ENCODE assay signal across 18 cellular contexts in the genomic region with DNA sequence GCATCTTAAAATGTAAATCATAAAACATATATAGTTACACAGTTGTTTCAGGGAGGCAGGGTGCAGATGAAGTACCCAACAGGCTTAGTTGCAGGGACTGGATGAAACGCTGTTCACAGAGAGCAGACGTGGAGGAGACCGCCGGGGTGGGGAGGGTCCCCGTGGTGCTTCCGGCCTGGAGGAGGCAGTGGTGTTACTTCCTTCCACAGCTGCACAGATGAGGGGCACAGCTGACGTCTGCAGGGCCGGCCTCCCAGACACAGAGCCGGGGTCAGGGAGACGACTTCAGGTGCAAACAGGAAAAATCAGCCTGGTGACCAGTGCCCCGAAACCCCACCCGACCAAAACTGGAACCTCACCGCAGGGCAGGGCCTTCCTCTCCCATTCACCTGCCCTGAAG. TPM values are rescaled to one million over a fixed set of nuclear protein-coding genes. Genes with fewer than 3 reads are reported as not detected.
A peak's percentile ranks its signal among the peaks of the same experiment; 100 is the strongest.
DNase-seq lines count a peak whose midpoint lies in the region; ATAC-seq, FAIRE-seq and TF ChIP-seq lines count a peak whose summit lies in the region.
"Had no signal": no experiment of that assay in that cellular context is flagged by ENCODE, and none has a peak within 500 bp of the region (broad histone marks: within the 10 kb centered on the region; RNA-seq: fewer than 3 reads in every experiment).

No MANE protein-coding gene starts in this region.

- CTCF ChIA-PET in activated CD4-positive, alpha-beta T cell treated with anti-CD3 and anti-CD28 coated beads, Interleukin-2, amount 10 ng/mL, durations not matched to agents 7 days and 5 days (lab: Charles Lee), result interaction anchor here (0.6 kb wide), 1 partner anchor 174 kb away, joined by 4 read pairs; no protein-coding TSS in a partner anchor
- CTCF ChIA-PET in WTC11 (lab: Charles Lee), result interaction anchor here (1.3 to 3.2 kb wide), 2 partner anchors 15 to 65 kb away, joined by 4 to 14 read pairs; no protein-coding TSS in a partner anchor

- DNase-seq in activated CD4-positive, alpha-beta T cell treated with anti-CD3 and anti-CD28 coated beads, Interleukin-2, amount 10 ng/mL, durations not matched to agents 7 days and 5 days, result no peak
- DNase-seq in activated CD4-positive, alpha-beta T cell treated with anti-CD3 and anti-CD28 coated beads, Interleukin-2, amount 50 U/mL, for 4 hours, result no peak
- DNase-seq in NAMALWA (ENCODE audit: low spot score) (peak; percentile 81), NCI-H2196 (lab: John Stamatoyannopoulos, UW; ENCODE audit: unreplicated experiment) (no peak), WTC11 (ENCODE audit: low spot score) (no peak), HTR-8/SVneo (ENCODE audit: insufficient read length, low spot score) (no peak)
- DNase-seq in activated naive CD8-positive, alpha-beta T cell treated with anti-CD3 and anti-CD28 coated beads, Interleukin-2, amount 10 ng/mL, durations not matched to agents 7 days and 5 days, result no peak
- DNase-seq in stimulated activated naive B cell treated with anti-CD40 and anti-IgM and Interleukin-4, amounts not matched to agents 10 μg/mL and 1 μg/mL and 100 μg/mL, for 72 hours, result no peak
- DNase-seq: effector CD8-positive, alpha-beta T cell; left colon; NCI-H2081 treated with DMSO at 0.1 percent for 48 hours; posterior cingulate gyrus had no signal

- H3K4me3 Mint-ChIP-seq in activated CD4-positive, alpha-beta T cell treated with anti-CD3 and anti-CD28 coated beads, Interleukin-2, amount 10 ng/mL, durations not matched to agents 7 days and 5 days, result no peak overlapping the region
- peak overlapping the region; percentile 28 for H3K4me3 Mint-ChIP-seq in activated naive CD8-positive, alpha-beta T cell treated with anti-CD3 and anti-CD28 coated beads, Interleukin-2, amount 10 ng/mL, durations not matched to agents 7 days and 5 days
- peak overlapping the region in 1 of 2 donors; percentile 16 for H3K4me3 Mint-ChIP-seq in stimulated activated naive B cell treated with anti-CD40 and anti-IgM and Interleukin-4, amounts not matched to agents 10 μg/mL and 1 μg/mL and 100 μg/mL, for 72 hours
- H3K4me3 Mint-ChIP-seq in WTC11, result no peak overlapping the region
- H3K4me3 Mint-ChIP-seq: activated naive CD4-positive, alpha-beta T cell treated with anti-CD3 and anti-CD28 coated beads, Interleukin-2, amount 50 U/mL, for 24 hours had no signal

- TF ChIP-seq CTCF in WTC11 (IDR thresholded peaks at IDR 0.05), result no peak

- POLR2A ChIA-PET in activated CD4-positive, alpha-beta T cell treated with anti-CD3 and anti-CD28 coated beads, Interleukin-2, amount 10 ng/mL, durations not matched to agents 7 days and 5 days (lab: Charles Lee), result interaction anchor here (0.7 kb wide), 1 partner anchor 13 kb away, joined by 4 read pairs; no protein-coding TSS in a partner anchor
- POLR2A ChIA-PET in activated naive CD8-positive, alpha-beta T cell treated with anti-CD3 and anti-CD28 coated beads, Interleukin-2, amount 10 ng/mL, durations not matched to agents 7 days and 5 days (lab: Charles Lee), result interaction anchor here (1.4 kb wide), 2 partner anchors 15 to 28 kb away, joined by 3 read pairs; no protein-coding TSS in a partner anchor
- POLR2A ChIA-PET in WTC11 (lab: Charles Lee), result interaction anchor here (0.8 kb wide), 1 partner anchor 17 kb away, joined by 3 read pairs; a partner anchor contains a TSS

- H3K27me3 Mint-ChIP-seq in activated CD4-positive, alpha-beta T cell treated with anti-CD3 and anti-CD28 coated beads, Interleukin-2, amount 10 ng/mL, durations not matched to agents 7 days and 5 days, result peaks cover 8% of the 10 kb centered on the region
- peaks cover 30% of the 10 kb centered on the region for H3K27me3 Mint-ChIP-seq in activated naive CD8-positive, alpha-beta T cell treated with anti-CD3 and anti-CD28 coated beads, Interleukin-2, amount 10 ng/mL, durations not matched to agents 7 days and 5 days
- peaks cover 0 to 7% of the 10 kb centered on the region in 2 donors for H3K27me3 Mint-ChIP-seq in stimulated activated naive B cell treated with anti-CD40 and anti-IgM and Interleukin-4, amounts not matched to agents 10 μg/mL and 1 μg/mL and 100 μg/mL, for 72 hours
- no peaks in the 10 kb centered on the region for H3K27me3 Mint-ChIP-seq in WTC11 (ENCODE audit: low read depth)
- H3K27me3 Mint-ChIP-seq: activated naive CD4-positive, alpha-beta T cell treated with anti-CD3 and anti-CD28 coated beads, Interleukin-2, amount 50 U/mL, for 24 hours; CD4-positive, alpha-beta memory T cell had no signal

- peak overlapping the region; percentile 36 for H3K27ac Mint-ChIP-seq in activated CD4-positive, alpha-beta T cell treated with anti-CD3 and anti-CD28 coated beads, Interleukin-2, amount 10 ng/mL, durations not matched to agents 7 days and 5 days
- H3K27ac Mint-ChIP-seq in activated naive CD8-positive, alpha-beta T cell treated with anti-CD3 and anti-CD28 coated beads, Interleukin-2, amount 10 ng/mL, durations not matched to agents 7 days and 5 days, result no peak overlapping the region
- H3K27ac Mint-ChIP-seq in stimulated activated naive B cell treated with anti-CD40 and anti-IgM and Interleukin-4, amounts not matched to agents 10 μg/mL and 1 μg/mL and 100 μg/mL, for 72 hours, result no peak overlapping the region
- H3K27ac Mint-ChIP-seq in WTC11, result no peak overlapping the region
- H3K27ac Mint-ChIP-seq: activated naive CD4-positive, alpha-beta T cell treated with anti-CD3 and anti-CD28 coated beads, Interleukin-2, amount 50 U/mL, for 24 hours had no signal

- peaks cover 12% of the 10 kb centered on the region for H3K4me1 Mint-ChIP-seq in activated CD4-positive, alpha-beta T cell treated with anti-CD3 and anti-CD28 coated beads, Interleukin-2, amount 10 ng/mL, durations not matched to agents 7 days and 5 days
- H3K4me1 Mint-ChIP-seq in activated naive CD8-positive, alpha-beta T cell treated with anti-CD3 and anti-CD28 coated beads, Interleukin-2, amount 10 ng/mL, durations not matched to agents 7 days and 5 days, result peaks cover 17% of the 10 kb centered on the region
- peaks cover 3 to 18% of the 10 kb centered on the region in 2 donors for H3K4me1 Mint-ChIP-seq in stimulated activated naive B cell treated with anti-CD40 and anti-IgM and Interleukin-4, amounts not matched to agents 10 μg/mL and 1 μg/mL and 100 μg/mL, for 72 hours
- peaks cover 3% of the 10 kb centered on the region; the same call in 1 of the 2 replicates for H3K4me1 Mint-ChIP-seq in WTC11

- H3K36me3 Mint-ChIP-seq in activated CD4-positive, alpha-beta T cell treated with anti-CD3 and anti-CD28 coated beads, Interleukin-2, amount 10 ng/mL, durations not matched to agents 7 days and 5 days (ENCODE audit: low read depth), result no peaks in the 10 kb centered on the region
- no peaks in the 10 kb centered on the region for H3K36me3 Mint-ChIP-seq in activated naive CD8-positive, alpha-beta T cell treated with anti-CD3 and anti-CD28 coated beads, Interleukin-2, amount 10 ng/mL, durations not matched to agents 7 days and 5 days
- no peaks in the 10 kb centered on the region for H3K36me3 Mint-ChIP-seq in stimulated activated naive B cell treated with anti-CD40 and anti-IgM and Interleukin-4, amounts not matched to agents 10 μg/mL and 1 μg/mL and 100 μg/mL, for 72 hours
- 0 out of 2 replicates have a peak, but pooled peaks cover 2% of the 10 kb centered on the region for H3K36me3 Mint-ChIP-seq in WTC11
- H3K36me3 Mint-ChIP-seq: activated naive CD4-positive, alpha-beta T cell treated with anti-CD3 and anti-CD28 coated beads, Interleukin-2, amount 50 U/mL, for 24 hours; CD4-positive, alpha-beta memory T cell had no signal

- FAIRE-seq in HTR-8/SVneo (lab: Jason Lieb, UNC), result no peak
- FAIRE-seq: A549, bronchial epithelial cell, G401.6, RCC 7860 had no signal

- no peaks in the 10 kb centered on the region for H3K9me3 Mint-ChIP-seq in activated CD4-positive, alpha-beta T cell treated with anti-CD3 and anti-CD28 coated beads, Interleukin-2, amount 10 ng/mL, durations not matched to agents 7 days and 5 days
- no peaks in the 10 kb centered on the region for H3K9me3 Mint-ChIP-seq in activated naive CD8-positive, alpha-beta T cell treated with anti-CD3 and anti-CD28 coated beads, Interleukin-2, amount 10 ng/mL, durations not matched to agents 7 days and 5 days
- no peaks in the 10 kb centered on the region for H3K9me3 Mint-ChIP-seq in stimulated activated naive B cell treated with anti-CD40 and anti-IgM and Interleukin-4, amounts not matched to agents 10 μg/mL and 1 μg/mL and 100 μg/mL, for 72 hours
- H3K9me3 Mint-ChIP-seq in WTC11, result no peaks in the 10 kb centered on the region
- H3K9me3 Mint-ChIP-seq: activated naive CD4-positive, alpha-beta T cell treated with anti-CD3 and anti-CD28 coated beads, Interleukin-2, amount 50 U/mL, for 24 hours; CD4-positive, alpha-beta memory T cell had no signal

- ATAC-seq in activated naive CD8-positive, alpha-beta T cell treated with anti-CD3 and anti-CD28 coated beads, Interleukin-2, amount 10 ng/mL, durations not matched to agents 7 days and 5 days (ENCODE audit: low read depth), result peak; percentile 47
- peak; percentile 45 to 68 for ATAC-seq in stimulated activated naive B cell treated with anti-CD40 and anti-IgM and Interleukin-4, amounts not matched to agents 10 μg/mL and 1 μg/mL and 100 μg/mL, for 72 hours (replicated peaks)
- ATAC-seq in WTC11, result no peak
- ATAC-seq: A549, left colon had no signal

TF ChIP-seq in WTC11, 78 proteins besides CTCF, POLR2A, EP300 and RAD21 (continues in another document):
- TF ChIP-seq SOX15 (CRISPR knock-in tag; IDR thresholded peaks at IDR 0.05) (no peak), ATF1 (CRISPR knock-in tag; IDR thresholded peaks at IDR 0.05) (no peak), IRF2 (CRISPR knock-in tag; IDR thresholded peaks at IDR 0.05; ENCODE audit: borderline replicate concordance, low read depth) (no peak), CREM (CRISPR knock-in tag; IDR thresholded peaks at IDR 0.05) (no peak), ZNF232 (CRISPR knock-in tag; IDR thresholded peaks at IDR 0.05) (no peak)

RNA-seq across cellular contexts. Expression of a gene that starts 17.1 kb away (rescaled TPM):
- 1 to 10 TPM; 1.1 to 1.8 TPM for total RNA-seq in activated CD4-positive, alpha-beta T cell treated with anti-CD3 and anti-CD28 coated beads, Interleukin-2, amount 10 ng/mL, durations not matched to agents 7 days and 5 days
- total RNA-seq in activated naive CD8-positive, alpha-beta T cell treated with anti-CD3 and anti-CD28 coated beads, Interleukin-2, amount 10 ng/mL, durations not matched to agents 7 days and 5 days, result 1 to 10 TPM; 1.5 to 1.8 TPM
- 19.7 to 21.1 TPM (median 20.5 TPM) in 3 replicates for total RNA-seq in WTC11 (2021)

RNA-seq across cellular contexts. Expression of a gene that starts 28.0 kb away (rescaled TPM):
- 100 to 1,000 TPM; 148 to 168 TPM for total RNA-seq in activated CD4-positive, alpha-beta T cell treated with anti-CD3 and anti-CD28 coated beads, Interleukin-2, amount 10 ng/mL, durations not matched to agents 7 days and 5 days
- total RNA-seq in activated naive CD8-positive, alpha-beta T cell treated with anti-CD3 and anti-CD28 coated beads, Interleukin-2, amount 10 ng/mL, durations not matched to agents 7 days and 5 days, result 100 to 1,000 TPM; 218 to 243 TPM
- total RNA-seq in WTC11 (2021), result 113 to 155 TPM (median 127 TPM) in 3 replicates

RNA-seq across cellular contexts. Expression of a gene that starts 29.0 kb away (rescaled TPM):
- 100 to 1,000 TPM in 1 of 2 experiments, 10 to 100 TPM in 1; 97.1 to 111 TPM for total RNA-seq in activated CD4-positive, alpha-beta T cell treated with anti-CD3 and anti-CD28 coated beads, Interleukin-2, amount 10 ng/mL, durations not matched to agents 7 days and 5 days
- 10 to 100 TPM; 86.9 to 97.2 TPM for total RNA-seq in activated naive CD8-positive, alpha-beta T cell treated with anti-CD3 and anti-CD28 coated beads, Interleukin-2, amount 10 ng/mL, durations not matched to agents 7 days and 5 days
- 90.5 to 98.7 TPM (median 90.8 TPM) in 3 replicates for total RNA-seq in WTC11 (2021)
